1 cellular context compared by ENCODE assay signal in genomic region chr1:206706298-206706791, GRCh38.
TF ChIP-seq lines count a peak whose summit lies in the region.

No MANE protein-coding gene starts in this region.

TF ChIP-seq in HepG2, 621 proteins besides CTCF, POLR2A, EP300 and RAD21 (continued from another document):
- TF ChIP-seq, protein P1, sequence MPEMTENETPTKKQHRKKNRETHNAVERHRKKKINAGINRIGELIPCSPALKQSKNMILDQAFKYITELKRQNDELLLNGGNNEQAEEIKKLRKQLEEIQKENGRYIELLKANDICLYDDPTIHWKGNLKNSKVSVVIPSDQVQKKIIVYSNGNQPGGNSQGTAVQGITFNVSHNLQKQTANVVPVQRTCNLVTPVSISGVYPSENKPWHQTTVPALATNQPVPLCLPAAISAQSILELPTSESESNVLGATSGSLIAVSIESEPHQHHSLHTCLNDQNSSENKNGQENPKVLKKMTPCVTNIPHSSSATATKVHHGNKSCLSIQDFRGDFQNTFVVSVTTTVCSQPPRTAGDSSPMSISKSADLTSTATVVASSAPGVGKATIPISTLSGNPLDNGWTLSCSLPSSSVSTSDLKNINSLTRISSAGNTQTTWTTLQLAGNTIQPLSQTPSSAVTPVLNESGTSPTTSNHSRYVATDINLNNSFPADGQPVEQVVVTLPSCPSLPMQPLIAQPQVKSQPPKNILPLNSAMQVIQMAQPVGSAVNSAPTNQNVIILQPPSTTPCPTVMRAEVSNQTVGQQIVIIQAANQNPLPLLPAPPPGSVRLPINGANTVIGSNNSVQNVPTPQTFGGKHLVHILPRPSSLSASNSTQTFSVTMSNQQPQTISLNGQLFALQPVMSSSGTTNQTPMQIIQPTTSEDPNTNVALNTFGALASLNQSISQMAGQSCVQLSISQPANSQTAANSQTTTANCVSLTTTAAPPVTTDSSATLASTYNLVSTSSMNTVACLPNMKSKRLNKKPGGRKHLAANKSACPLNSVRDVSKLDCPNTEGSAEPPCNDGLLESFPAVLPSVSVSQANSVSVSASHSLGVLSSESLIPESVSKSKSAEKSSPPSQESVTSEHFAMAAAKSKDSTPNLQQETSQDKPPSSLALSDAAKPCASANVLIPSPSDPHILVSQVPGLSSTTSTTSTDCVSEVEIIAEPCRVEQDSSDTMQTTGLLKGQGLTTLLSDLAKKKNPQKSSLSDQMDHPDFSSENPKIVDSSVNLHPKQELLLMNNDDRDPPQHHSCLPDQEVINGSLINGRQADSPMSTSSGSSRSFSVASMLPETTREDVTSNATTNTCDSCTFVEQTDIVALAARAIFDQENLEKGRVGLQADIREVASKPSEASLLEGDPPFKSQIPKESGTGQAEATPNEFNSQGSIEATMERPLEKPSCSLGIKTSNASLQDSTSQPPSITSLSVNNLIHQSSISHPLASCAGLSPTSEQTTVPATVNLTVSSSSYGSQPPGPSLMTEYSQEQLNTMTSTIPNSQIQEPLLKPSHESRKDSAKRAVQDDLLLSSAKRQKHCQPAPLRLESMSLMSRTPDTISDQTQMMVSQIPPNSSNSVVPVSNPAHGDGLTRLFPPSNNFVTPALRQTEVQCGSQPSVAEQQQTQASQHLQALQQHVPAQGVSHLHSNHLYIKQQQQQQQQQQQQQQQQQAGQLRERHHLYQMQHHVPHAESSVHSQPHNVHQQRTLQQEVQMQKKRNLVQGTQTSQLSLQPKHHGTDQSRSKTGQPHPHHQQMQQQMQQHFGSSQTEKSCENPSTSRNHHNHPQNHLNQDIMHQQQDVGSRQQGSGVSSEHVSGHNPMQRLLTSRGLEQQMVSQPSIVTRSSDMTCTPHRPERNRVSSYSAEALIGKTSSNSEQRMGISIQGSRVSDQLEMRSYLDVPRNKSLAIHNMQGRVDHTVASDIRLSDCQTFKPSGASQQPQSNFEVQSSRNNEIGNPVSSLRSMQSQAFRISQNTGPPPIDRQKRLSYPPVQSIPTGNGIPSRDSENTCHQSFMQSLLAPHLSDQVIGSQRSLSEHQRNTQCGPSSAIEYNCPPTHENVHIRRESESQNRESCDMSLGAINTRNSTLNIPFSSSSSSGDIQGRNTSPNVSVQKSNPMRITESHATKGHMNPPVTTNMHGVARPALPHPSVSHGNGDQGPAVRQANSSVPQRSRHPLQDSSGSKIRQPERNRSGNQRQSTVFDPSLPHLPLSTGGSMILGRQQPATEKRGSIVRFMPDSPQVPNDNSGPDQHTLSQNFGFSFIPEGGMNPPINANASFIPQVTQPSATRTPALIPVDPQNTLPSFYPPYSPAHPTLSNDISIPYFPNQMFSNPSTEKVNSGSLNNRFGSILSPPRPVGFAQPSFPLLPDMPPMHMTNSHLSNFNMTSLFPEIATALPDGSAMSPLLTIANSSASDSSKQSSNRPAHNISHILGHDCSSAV (CRISPR knock-in tag; IDR thresholded peaks at IDR 0.05; ENCODE audit: borderline replicate concordance) = no peak
